Comparison of ENCODE assay signal across 9 cellular contexts in genomic region chr6:106513813-106514212, GRCh38.
DNase-seq lines count a peak whose midpoint lies in the region; ATAC-seq and TF ChIP-seq lines count a peak whose summit lies in the region.
"Had no signal": no experiment of that assay in that cellular context is flagged by ENCODE, and none has a peak within 500 bp of the region (broad histone marks: within the 10 kb centered on the region; RNA-seq: fewer than 3 reads in every experiment).

No MANE protein-coding gene starts in this region.

- peaks cover 47% of the 10 kb centered on the region for H3K4me1 Mint-ChIP-seq in stimulated activated effector memory CD8-positive, alpha-beta T cell treated with anti-CD3 and anti-CD28 coated beads, Interleukin-12 subunit alpha, Interleukin-12 subunit beta, amount 100 ng/mL, for 72 hours

- peak overlapping the region; percentile 74 to 89; a peak in 3 of 4 replicates for H3K27ac ChIP-seq in SK-N-SH (ENCODE audit: low read depth in 2 of 2, low read length in 1 of 2)
- H3K27ac ChIP-seq in PC-9 = peak overlapping the region; percentile 53
- H3K27ac ChIP-seq in esophagus muscularis mucosa (replicated peaks in 1 of 4) = peak overlapping the region in 2 of 4 donors; percentile 8 to 13
- H3K27ac ChIP-seq in WERI-Rb-1 = no peak overlapping the region
- H3K27ac ChIP-seq: parathyroid adenoma had no signal

- H3K9me2 ChIP-seq in SK-N-SH (no peaks in the 10 kb centered on the region), PC-9 (ENCODE audit: insufficient read depth) (no peaks in the 10 kb centered on the region)

- TF ChIP-seq RAD21 in SK-N-SH (IDR thresholded peaks at IDR 0.05; ENCODE audit: low read length) = no peak

- peaks cover 40% of the 10 kb centered on the region for H3F3A ChIP-seq in SK-N-SH (replicated peaks; ENCODE audit: insufficient read depth)
- H3F3A ChIP-seq in PC-9 (ENCODE audit: insufficient read depth, low read depth) = peaks cover 23% of the 10 kb centered on the region

- ATAC-seq in SK-N-SH treated with all-trans-retinoic acid at 6 μM for 48 hours (no peak), HG02840 (IDR thresholded peaks at IDR 0.05; ENCODE audit: low FRiP score, unreplicated experiment) (no peak)
- peak; percentile 47 for ATAC-seq in stimulated activated effector memory CD8-positive, alpha-beta T cell treated with anti-CD3 and anti-CD28 coated beads, Interleukin-12 subunit alpha, Interleukin-12 subunit beta, amount 100 ng/mL, for 72 hours

- intact Hi-C loops in PC-9 (cut with micrococcal nuclease; ENCODE audit: unreplicated experiment) (loop anchor here (2.0 to 5.0 kb wide), 3 partner anchors 33 to 67 kb away; no protein-coding TSS in a partner anchor), esophagus muscularis mucosa (cut with DNase I) (loop anchor here (5.0 kb wide), 1 partner anchor 38 kb away; no protein-coding TSS in a partner anchor)

- peak overlapping the region; percentile 86; the same call in 1 of the 2 replicates for H3K9ac ChIP-seq in SK-N-SH
- H3K9ac ChIP-seq: parathyroid adenoma had no signal

- BruUV-seq in PC-9 (replicated peaks; lab: Mats Ljungman, UMichigan) = no TSS peak

- H3K9me3 ChIP-seq in SK-N-SH (no peaks in the 10 kb centered on the region), PC-9 (ENCODE audit: insufficient read depth, low read depth) (no peaks in the 10 kb centered on the region), esophagus muscularis mucosa (no peaks in the 10 kb centered on the region), WERI-Rb-1 (ENCODE audit: severe bottlenecking) (no peaks in the 10 kb centered on the region)

- WGBS in SK-N-SH (ENCODE audit: low lambda C conversion rate) = 11% methylated on average over 2 of the region's 2 CpGs
- whole genome bisulfite sequencing in esophagus muscularis mucosa = 42% methylated on average over 2 of the region's 2 CpGs

- no peaks in the 10 kb centered on the region for H3K9me3 Mint-ChIP-seq in stimulated activated effector memory CD8-positive, alpha-beta T cell treated with anti-CD3 and anti-CD28 coated beads, Interleukin-12 subunit alpha, Interleukin-12 subunit beta, amount 100 ng/mL, for 72 hours

- CTCF ChIA-PET in SK-N-SH (lab: Yijun Ruan, JAX) (interaction anchor here (1.2 to 1.6 kb wide), 3 partner anchors 53 to 174 kb away, joined by 3 to 6 read pairs (median 5); no protein-coding TSS in a partner anchor), PC-9 (lab: Charles Lee) (no interaction called here)

- no peak for TF ChIP-seq POLR2A in esophagus muscularis mucosa (IDR thresholded peaks at IDR 0.05; ENCODE audit: low read depth)

- peak overlapping the region; percentile 76 for H3K4me3 Mint-ChIP-seq in stimulated activated effector memory CD8-positive, alpha-beta T cell treated with anti-CD3 and anti-CD28 coated beads, Interleukin-12 subunit alpha, Interleukin-12 subunit beta, amount 100 ng/mL, for 72 hours

- POLR2A ChIA-PET in SK-N-SH (lab: Yijun Ruan, JAX) (no interaction called here), PC-9 (lab: Charles Lee; ENCODE audit: unreplicated experiment) (no interaction called here)

- TF ChIP-seq CTCF in SK-N-SH (IDR thresholded peaks at IDR 0.05) (no peak), PC-9 (conservative IDR thresholded peaks at IDR 0.05) (no peak), esophagus muscularis mucosa (IDR thresholded peaks at IDR 0.05) (no peak), WERI-Rb-1 (IDR thresholded peaks at IDR 0.05; ENCODE audit: low read depth, low read length) (no peak)

- peak; percentile 20 for DNase-seq in SK-N-SH
- DNase-seq in PC-9 = peak in 1 of 2 experiments; percentile 50
- DNase-seq in esophagus muscularis mucosa (ENCODE audit: extremely low spot score) = no peak
- no peak for DNase-seq in stimulated activated effector memory CD8-positive, alpha-beta T cell treated with anti-CD3 and anti-CD28 coated beads, Interleukin-12 subunit alpha, Interleukin-12 subunit beta, amount 100 ng/mL, for 72 hours (ENCODE audit: low spot score in 2 of 2)
- DNase-seq in WERI-Rb-1 = no peak
- DNase-seq in anterior cingulate cortex (lab: John Stamatoyannopoulos, UW) = no peak

- H3K4me1 ChIP-seq in SK-N-SH (ENCODE audit: control insufficient read depth in 1 of 2, insufficient read depth in 2 of 2, low read depth in 1 of 2, low read length in 1 of 2) (peaks cover 7 to 17% of the 10 kb centered on the region in 2 experiments; a peak in 3 of 4 replicates), PC-9 (replicated peaks; ENCODE audit: insufficient read depth) (peaks cover 42% of the 10 kb centered on the region), esophagus muscularis mucosa (peaks cover 30 to 45% (median 35%) of the 10 kb centered on the region in 4 donors)

- H3K27ac Mint-ChIP-seq in stimulated activated effector memory CD8-positive, alpha-beta T cell treated with anti-CD3 and anti-CD28 coated beads, Interleukin-12 subunit alpha, Interleukin-12 subunit beta, amount 100 ng/mL, for 72 hours = peak overlapping the region; percentile 91

- peaks cover 21% of the 10 kb centered on the region for H3K36me3 Mint-ChIP-seq in stimulated activated effector memory CD8-positive, alpha-beta T cell treated with anti-CD3 and anti-CD28 coated beads, Interleukin-12 subunit alpha, Interleukin-12 subunit beta, amount 100 ng/mL, for 72 hours

- TF ChIP-seq EP300 in SK-N-SH (IDR thresholded peaks at IDR 0.05; ENCODE audit: borderline replicate concordance in 1 of 2, low read depth in 1 of 2, low read length in 1 of 2) (peak in 1 of 2 experiments; percentile 47; a peak in 1 of 4 replicates), esophagus muscularis mucosa (IDR thresholded peaks at IDR 0.05) (no peak)

- H3K4me3 ChIP-seq in SK-N-SH (ENCODE audit: low read depth in 2 of 2, low read length in 1 of 2) (peak overlapping the region; percentile 71 to 83; a peak in 3 of 4 replicates), PC-9 (peak overlapping the region; percentile 76), esophagus muscularis mucosa (peak overlapping the region in 3 of 4 donors; percentile 66 to 84 (median 73)), WERI-Rb-1 (ENCODE audit: low read depth, low read length) (no peak overlapping the region)

- H3K4me2 ChIP-seq in SK-N-SH (peak overlapping the region; percentile 95), PC-9 (peak overlapping the region; percentile 90)

- H3K27me3 ChIP-seq in SK-N-SH (ENCODE audit: insufficient read depth) (no peaks in the 10 kb centered on the region), PC-9 (ENCODE audit: insufficient read depth, low read depth) (no peaks in the 10 kb centered on the region), esophagus muscularis mucosa (peaks cover 6 to 46% (median 35%) of the 10 kb centered on the region in 4 donors), WERI-Rb-1 (ENCODE audit: insufficient read depth, low read depth, severe bottlenecking) (peaks cover 30% of the 10 kb centered on the region)

- H3K36me3 ChIP-seq in SK-N-SH (replicated peaks in 1 of 2; ENCODE audit: control insufficient read depth in 1 of 2, insufficient read depth in 2 of 2, low read length in 1 of 2) = no peaks in the 10 kb centered on the region
- H3K36me3 ChIP-seq in PC-9 (ENCODE audit: low read depth) = no peaks in the 10 kb centered on the region
- H3K36me3 ChIP-seq in esophagus muscularis mucosa = no peaks in the 10 kb centered on the region
- no peaks in the 10 kb centered on the region for H3K36me3 ChIP-seq in WERI-Rb-1

- H4K20me1 ChIP-seq in SK-N-SH (ENCODE audit: insufficient read depth) (no peaks in the 10 kb centered on the region), PC-9 (ENCODE audit: insufficient read depth) (no peaks in the 10 kb centered on the region)

- H3K79me2 ChIP-seq in SK-N-SH (ENCODE audit: insufficient read depth) (peaks cover 66% of the 10 kb centered on the region), PC-9 (ENCODE audit: low read depth) (no peaks in the 10 kb centered on the region)
- H3K79me2 ChIP-seq: parathyroid adenoma had no signal

- H2AFZ ChIP-seq in SK-N-SH (ENCODE audit: low read depth) (no peak overlapping the region), PC-9 (no peak overlapping the region)

TF ChIP-seq in SK-N-SH, 30 proteins besides CTCF, POLR2A, EP300 and RAD21 (continues in another document):
- TF ChIP-seq TEAD4 (IDR thresholded peaks at IDR 0.05; ENCODE audit: borderline replicate concordance, insufficient read depth) = peak; percentile 12; the same call in 1 of the 2 replicates
- TF ChIP-seq RCOR1 (IDR thresholded peaks at IDR 0.05; ENCODE audit: low read length) = no peak
- peak; percentile 75 for TF ChIP-seq PBX3 (IDR thresholded peaks at IDR 0.05)
- 0 out of 2 replicates have a peak, but pooled peaks have one; percentile 23 for TF ChIP-seq FOSL2 (IDR thresholded peaks at IDR 0.05; ENCODE audit: borderline replicate concordance, low read depth)

TF ChIP-seq in SK-N-SH treated with all-trans-retinoic acid at 6 μM for 48 hours, 23 proteins besides CTCF, POLR2A, EP300 and RAD21:
- TF ChIP-seq ZNF8 (CRISPR knock-in tag; IDR thresholded peaks at IDR 0.05) = no peak
- no peak for TF ChIP-seq ZC3H10 (CRISPR knock-in tag; IDR thresholded peaks at IDR 0.05)
- no peak for TF ChIP-seq BACH2 (CRISPR knock-in tag; IDR thresholded peaks at IDR 0.05; ENCODE audit: borderline replicate concordance)
